29 cellular contexts compared by ENCODE assay signal in the genomic region with DNA sequence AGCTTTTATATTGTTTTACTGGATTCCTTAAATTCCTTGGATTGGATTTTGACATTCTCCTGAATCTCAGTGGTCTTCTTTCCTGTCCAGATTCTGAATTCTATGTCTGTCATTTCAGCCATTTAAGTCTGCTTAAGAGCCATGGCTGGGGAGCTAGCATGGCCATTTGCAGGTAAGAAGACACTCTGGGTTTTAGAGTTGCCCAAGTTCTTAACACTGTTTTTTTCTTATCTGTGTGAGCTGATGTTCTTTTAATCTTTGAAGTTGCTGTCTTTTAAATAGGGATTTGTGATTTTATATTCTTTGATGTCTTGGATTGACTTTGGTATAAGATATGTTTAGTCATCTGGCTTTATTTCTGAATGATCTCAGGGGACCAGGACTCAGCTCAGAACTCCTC.
"Had no signal": no experiment of that assay in that cellular context is flagged by ENCODE, and none has a peak within 500 bp of the region (broad histone marks: within the 10 kb centered on the region; RNA-seq: fewer than 3 reads in every experiment).

No MANE protein-coding gene starts in this region.

- H3K36me3 ChIP-seq: colonic mucosa, esophagus muscularis mucosa, esophagus squamous epithelium, gastrocnemius medialis, gastroesophageal sphincter, heart left ventricle, heart right ventricle had no signal

- H3K4me3 Mint-ChIP-seq: dendritic cell treated with granulocyte-macrophage colony-stimulating factor and Interleukin-4, amounts not matched to agents 40 ng/mL and 50 ng/mL, for 4 days; effector memory CD8-positive, alpha-beta T cell; endodermal cell had no signal

- FAIRE-seq: colon, endometrium, endothelial cell of umbilical vein, frontal cortex had no signal

- DNase-seq: colonic mucosa; cortex of kidney; dermis blood vessel endothelial cell; dorsolateral prefrontal cortex; effector CD4-positive, alpha-beta T cell; effector CD8-positive, alpha-beta T cell; effector memory CD4-positive, alpha-beta T cell; effector memory CD8-positive, alpha-beta T cell; endodermal cell; erythroblast; esophagus squamous epithelium; foreskin fibroblast; foreskin keratinocyte; foreskin melanocyte; gastrocnemius medialis; glutamatergic neuron; head of caudate nucleus; heart left ventricle; heart right ventricle had no signal

- H3K4me3 ChIP-seq: colonic mucosa, coronary artery, dorsolateral prefrontal cortex, esophagus muscularis mucosa, esophagus squamous epithelium, gastrocnemius medialis, gastroesophageal sphincter, heart left ventricle, heart right ventricle had no signal

- H3K4me1 Mint-ChIP-seq: endodermal cell had no signal

- H3K4me1 ChIP-seq: colonic mucosa, esophagus muscularis mucosa, esophagus squamous epithelium, foreskin keratinocyte, gastrocnemius medialis, gastroesophageal sphincter, heart left ventricle, heart right ventricle had no signal

- H3K9me3 ChIP-seq: colonic mucosa, esophagus muscularis mucosa, gastrocnemius medialis, gastroesophageal sphincter had no signal

- H3K27me3 Mint-ChIP-seq: dendritic cell treated with granulocyte-macrophage colony-stimulating factor and Interleukin-4, amounts not matched to agents 40 ng/mL and 50 ng/mL, for 4 days; effector memory CD8-positive, alpha-beta T cell had no signal

- H3K27me3 ChIP-seq: colonic mucosa, esophagus muscularis mucosa, esophagus squamous epithelium, foreskin keratinocyte, gastrocnemius medialis, gastroesophageal sphincter, heart left ventricle, heart right ventricle had no signal

- H3K27ac ChIP-seq: colonic mucosa, coronary artery, dorsolateral prefrontal cortex, epithelial cell of prostate, esophagus muscularis mucosa, esophagus squamous epithelium, foreskin keratinocyte, gastrocnemius medialis, gastroesophageal sphincter, heart left ventricle, heart right ventricle had no signal

- ATAC-seq: effector memory CD8-positive, alpha-beta T cell; esophagus mucosa; foreskin keratinocyte; gastrocnemius medialis; gastroesophageal sphincter; heart left ventricle; heart right ventricle had no signal

- H3K27ac Mint-ChIP-seq: dendritic cell treated with granulocyte-macrophage colony-stimulating factor and Interleukin-4, amounts not matched to agents 40 ng/mL and 50 ng/mL, for 4 days; effector memory CD8-positive, alpha-beta T cell; endodermal cell had no signal
